Comparison of ENCODE assay signal across 19 cellular contexts in genomic region chr7:41241641-41242040, GRCh38.
DNase-seq lines count a peak whose midpoint lies in the region; ATAC-seq and TF ChIP-seq lines count a peak whose summit lies in the region.
"Had no signal": no experiment of that assay in that cellular context is flagged by ENCODE, and none has a peak within 500 bp of the region (broad histone marks: within the 10 kb centered on the region; RNA-seq: fewer than 3 reads in every experiment).

No MANE protein-coding gene starts in this region.

- CTCF ChIA-PET in WTC11 (lab: Charles Lee), result interaction anchor here (0.6 to 1.6 kb wide), 2 partner anchors 74 to 426 kb away, joined by 3 read pairs; no protein-coding TSS in a partner anchor

- H2AFZ ChIP-seq in GM23338, result no peak overlapping the region

- H3K27me3 Mint-ChIP-seq in GM23338 (ENCODE audit: insufficient read depth, low read depth, poor library complexity), result peaks cover 1% of the 10 kb centered on the region
- no peaks in the 10 kb centered on the region for H3K27me3 Mint-ChIP-seq in WTC11 (ENCODE audit: low read depth)
- H3K27me3 Mint-ChIP-seq: CD8-positive, alpha-beta memory T cell had no signal

- H3K36me3 Mint-ChIP-seq in GM23338 (ENCODE audit: low read depth) (no peaks in the 10 kb centered on the region), WTC11 (no peaks in the 10 kb centered on the region)
- H3K36me3 Mint-ChIP-seq: CD8-positive, alpha-beta memory T cell had no signal

- H3K4me1 Mint-ChIP-seq in GM23338 (peaks cover 3% of the 10 kb centered on the region; the same call in 2 of the 3 replicates), WTC11 (peaks cover 3% of the 10 kb centered on the region)
- H3K4me1 Mint-ChIP-seq: CD8-positive, alpha-beta memory T cell had no signal

- no peaks in the 10 kb centered on the region for H3K9me2 ChIP-seq in GM23338 (ENCODE audit: insufficient read depth)

- H3K4me2 ChIP-seq in GM23338, result no peak overlapping the region

- H3K9me3 Mint-ChIP-seq in GM23338 (no peaks in the 10 kb centered on the region; the same call in 2 of the 3 replicates), WTC11 (no peaks in the 10 kb centered on the region)

- TF ChIP-seq CTCF in GM23338 (conservative IDR thresholded peaks at IDR 0.05; ENCODE audit: low read depth in 2 of 2) (peak; percentile 41 to 51), WTC11 (IDR thresholded peaks at IDR 0.05) (no peak)

- no peaks in the 10 kb centered on the region for H4K20me1 ChIP-seq in GM23338 (replicated peaks; ENCODE audit: insufficient read depth)

- no peaks in the 10 kb centered on the region for H3K4me1 ChIP-seq in GM23338 (ENCODE audit: insufficient read depth)
- H3K4me1 ChIP-seq: HAP-1, Peyer's patch had no signal

- H3F3A ChIP-seq in GM23338 (replicated peaks; ENCODE audit: low read depth), result no peaks in the 10 kb centered on the region

- no peak overlapping the region for H3K4me3 ChIP-seq in GM23338
- H3K4me3 ChIP-seq: HAP-1, K562, Peyer's patch, SK-N-MC had no signal

- no peak overlapping the region for H3K27ac ChIP-seq in GM23338 (ENCODE audit: low read depth)
- H3K27ac ChIP-seq: Peyer's patch, SK-N-MC had no signal

- DNase-seq in GM23338 (ENCODE audit: low spot score) (peak; percentile 52), HuH-7 (ENCODE audit: low spot score) (peak; percentile 13), WTC11 (ENCODE audit: low spot score) (no peak), iPS-NIHi7 (ENCODE audit: extremely low spot score) (peak; percentile 26), NCI-H2029 treated with DMSO at 0.1 percent for 48 hours (lab: John Stamatoyannopoulos, UW) (no peak)
- DNase-seq: ACHN; C1 segment of cervical spinal cord; CD8-positive, alpha-beta memory T cell; GF-D8; NCI-H1105 treated with DMSO at 0.1 percent for 48 hours; NCI-H1694; NCI-H510A; NCI-H774; Peyer's patch had no signal

- no peak overlapping the region for H3K27ac Mint-ChIP-seq in GM23338
- no peak overlapping the region for H3K27ac Mint-ChIP-seq in WTC11
- H3K27ac Mint-ChIP-seq: CD8-positive, alpha-beta memory T cell had no signal

- H3K4me3 Mint-ChIP-seq in GM23338 (no peak overlapping the region), WTC11 (no peak overlapping the region)
- H3K4me3 Mint-ChIP-seq: CD8-positive, alpha-beta memory T cell had no signal

- ATAC-seq in GM23338 (peak; percentile 67), WTC11 (peak; percentile 93), GM21360 (IDR thresholded peaks at IDR 0.05; ENCODE audit: unreplicated experiment) (no peak), HG02678 (IDR thresholded peaks at IDR 0.05; ENCODE audit: unreplicated experiment) (no peak)
- ATAC-seq: K562 had no signal

- no peaks in the 10 kb centered on the region for H3K27me3 ChIP-seq in GM23338 (ENCODE audit: insufficient read depth)
- H3K27me3 ChIP-seq: Peyer's patch had no signal

- POLR2A ChIA-PET in WTC11 (lab: Charles Lee), result no interaction called here

- no peaks in the 10 kb centered on the region for H3K79me2 ChIP-seq in GM23338 (replicated peaks; ENCODE audit: insufficient read depth)

- H3K36me3 ChIP-seq in GM23338 (ENCODE audit: insufficient read depth), result no peaks in the 10 kb centered on the region
- H3K36me3 ChIP-seq: HAP-1, Peyer's patch had no signal

TF ChIP-seq in GM23338, 12 proteins besides CTCF, POLR2A, EP300 and RAD21:
- TF ChIP-seq ETS1 (IDR thresholded peaks at IDR 0.05) (no peak), CREB1 (CRISPR knock-in tag; IDR thresholded peaks at IDR 0.05; ENCODE audit: low read depth) (no peak), ZNF114 (CRISPR knock-in tag; IDR thresholded peaks at IDR 0.05) (no peak), REST (IDR thresholded peaks at IDR 0.05; ENCODE audit: unreplicated experiment) (no peak), NANOG (IDR thresholded peaks at IDR 0.05; ENCODE audit: borderline replicate concordance) (no peak), EZH2phosphoT487 (IDR thresholded peaks at IDR 0.05; ENCODE audit: unreplicated experiment) (no peak), POLR2AphosphoS5 (IDR thresholded peaks at IDR 0.05; ENCODE audit: low read depth) (no peak), STAT1 (IDR thresholded peaks at IDR 0.05; ENCODE audit: unreplicated experiment) (no peak), ZNF331 (CRISPR knock-in tag; IDR thresholded peaks at IDR 0.05; ENCODE audit: low read depth) (no peak)

TF ChIP-seq in WTC11, 78 proteins besides CTCF, POLR2A, EP300 and RAD21 (continues in another document):
- no peak for TF ChIP-seq IRF1 (CRISPR knock-in tag; IDR thresholded peaks at IDR 0.05)
- TF ChIP-seq RORB (CRISPR knock-in tag; IDR thresholded peaks at IDR 0.05), result no peak
- no peak for TF ChIP-seq TEAD4 (CRISPR knock-in tag; IDR thresholded peaks at IDR 0.05)
- no peak for TF ChIP-seq ZBTB43 (CRISPR knock-in tag; IDR thresholded peaks at IDR 0.05)
- TF ChIP-seq ZNF263 (CRISPR knock-in tag; IDR thresholded peaks at IDR 0.05; ENCODE audit: low read depth), result no peak
- TF ChIP-seq FOXP4 (CRISPR knock-in tag; IDR thresholded peaks at IDR 0.05), result no peak
- no peak for TF ChIP-seq STAT6 (CRISPR knock-in tag; conservative IDR thresholded peaks at IDR 0.05; ENCODE audit: low read depth)
- TF ChIP-seq ETV6 (CRISPR knock-in tag; IDR thresholded peaks at IDR 0.05), result no peak
- TF ChIP-seq ELF4 (CRISPR knock-in tag; IDR thresholded peaks at IDR 0.05; ENCODE audit: low read depth), result no peak
- TF ChIP-seq ZNF281 (CRISPR knock-in tag; IDR thresholded peaks at IDR 0.05), result no peak
- no peak for TF ChIP-seq SOX15 (CRISPR knock-in tag; IDR thresholded peaks at IDR 0.05)

Comparison
In these comparisons a context has a peak if more than half of its experiments do, and no peak if none do; other contexts are left out.
1. ATAC-seq: peak in GM23338 (single experiment) and WTC11 (single experiment); none in GM21360 (single experiment) and HG02678 (single experiment).
2. DNase-seq: peak in GM23338 (single experiment), HuH-7 (single experiment) and iPS-NIHi7 (single experiment); none in WTC11 (single experiment) and NCI-H2029 treated with DMSO at 0.1 percent for 48 hours (single experiment).